11 cellular contexts compared by ENCODE assay signal in the genomic region with DNA sequence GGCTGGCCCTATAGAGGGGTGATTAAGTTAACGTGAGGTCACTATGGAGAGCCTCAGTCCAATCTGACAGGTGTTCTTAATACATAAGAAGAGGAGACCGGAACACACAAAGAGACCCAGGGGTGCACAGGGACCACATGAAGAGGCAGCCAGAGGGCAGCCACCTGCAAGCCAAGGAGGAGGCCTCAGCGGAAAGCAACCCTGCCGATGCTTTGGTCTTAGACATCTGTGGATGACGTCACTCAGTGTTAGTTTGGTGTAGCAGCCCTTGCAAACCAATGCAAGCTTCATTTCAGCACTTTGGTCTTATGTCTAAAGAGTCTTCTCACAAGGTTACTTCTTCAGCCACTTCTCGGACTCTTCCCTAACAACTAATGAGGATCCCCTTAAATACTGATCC. TPM values are rescaled to one million over a fixed set of nuclear protein-coding genes. Genes with fewer than 3 reads are reported as not detected.
DNase-seq lines count a peak whose midpoint lies in the region; ATAC-seq and TF ChIP-seq lines count a peak whose summit lies in the region.
"Had no signal": no experiment of that assay in that cellular context is flagged by ENCODE, and none has a peak within 500 bp of the region (broad histone marks: within the 10 kb centered on the region; RNA-seq: fewer than 3 reads in every experiment).

No MANE protein-coding gene starts in this region.

- CTCF ChIA-PET in PC-3 (lab: Charles Lee): no interaction called here

- POLR2A ChIA-PET in PC-3 (lab: Charles Lee; ENCODE audit: unreplicated experiment): no interaction called here

- H3K36me3 ChIP-seq in DND-41 (ENCODE audit: insufficient read depth, low read length) (no peaks in the 10 kb centered on the region), PC-3 (ENCODE audit: low read depth, low read length) (no peaks in the 10 kb centered on the region)

- no peak overlapping the region for H2AFZ ChIP-seq in DND-41 (ENCODE audit: low read depth, low read length)
- H2AFZ ChIP-seq in PC-3 (ENCODE audit: low read length): no peak overlapping the region

- no TSS peak for BruUV-seq in PC-3 (replicated peaks; lab: Mats Ljungman, UMichigan)

- H4K20me1 ChIP-seq in DND-41 (ENCODE audit: insufficient read depth, low read length) (no peaks in the 10 kb centered on the region), PC-3 (ENCODE audit: low read length) (no peaks in the 10 kb centered on the region)

- no peak overlapping the region for H3K9ac ChIP-seq in DND-41 (ENCODE audit: low read depth, low read length)
- H3K9ac ChIP-seq in PC-3 (ENCODE audit: low read length): no peak overlapping the region

- H3K27me3 ChIP-seq in DND-41 (ENCODE audit: insufficient read depth, low read length, poor library complexity) (no peaks in the 10 kb centered on the region), PC-3 (ENCODE audit: low read length) (no peaks in the 10 kb centered on the region)

- H3K4me2 ChIP-seq in DND-41 (ENCODE audit: insufficient read depth, low read length) (no peak overlapping the region), PC-3 (ENCODE audit: low read length) (no peak overlapping the region)

- no peak overlapping the region for H3K27ac ChIP-seq in DND-41 (ENCODE audit: low read length)
- H3K27ac ChIP-seq in PC-3 (ENCODE audit: low read length): no peak overlapping the region

- H3F3A ChIP-seq in PC-3 (ENCODE audit: low read length, unreplicated experiment): no peaks in the 10 kb centered on the region

- H3K4me1 ChIP-seq in DND-41 (ENCODE audit: insufficient read depth, low read length) (no peaks in the 10 kb centered on the region), PC-3 (ENCODE audit: insufficient read depth, low read length) (no peaks in the 10 kb centered on the region)

- intact Hi-C loops in PC-3 (cut with micrococcal nuclease): no loop called here

- TF ChIP-seq CTCF in DND-41 (IDR thresholded peaks at IDR 0.05; ENCODE audit: borderline replicate concordance, extremely low read depth, low read length, poor library complexity, severe bottlenecking) (no peak), PC-3 (conservative IDR thresholded peaks at IDR 0.05; ENCODE audit: low read depth, low read length) (no peak)

- ATAC-seq in DND-41 (ENCODE audit: insufficient read depth, low read depth): peak; percentile 44; the same call in 2 of the 3 replicates
- ATAC-seq in GM19043 (IDR thresholded peaks at IDR 0.05; ENCODE audit: low read depth, unreplicated experiment): peak; percentile 41
- peak; percentile 33 for ATAC-seq in HG02763 (IDR thresholded peaks at IDR 0.05; ENCODE audit: unreplicated experiment)
- no peak for ATAC-seq in PC-3

- H3K4me3 ChIP-seq in DND-41 (ENCODE audit: low read depth in 1 of 2, low read length in 2 of 2) (no peak overlapping the region), PC-3 (ENCODE audit: low read length) (no peak overlapping the region)

- H3K9me2 ChIP-seq in PC-3 (replicated peaks; ENCODE audit: low read length): no peaks in the 10 kb centered on the region

- DNase-seq in DND-41 (peak; percentile 22), NCI-H146 treated with DMSO at 0.1 percent for 48 hours (lab: John Stamatoyannopoulos, UW; ENCODE audit: unreplicated experiment) (peak; percentile 20), dedifferentiated amniotic fluid mesenchymal stem cell (ENCODE audit: extremely low spot score) (no peak), PC-3 (no peak), DMS79 treated with DMSO at 0.1 percent for 48 hours (lab: John Stamatoyannopoulos, UW) (no peak)
- DNase-seq in stimulated activated CD4-positive, alpha-beta T cell treated with anti-CD3 and anti-CD28 coated beads, Interleukin-1b, Interleukin-23, amount 100 ng/mL, for 48 hours: no peak
- DNase-seq: activated CD8-positive, alpha-beta memory T cell treated with anti-CD3 and anti-CD28 coated beads, Interleukin-2, amount 50 U/mL, for 48 hours; MM.1S; stimulated activated CD4-positive, alpha-beta T cell treated with anti-CD3 and anti-CD28 coated beads, Interleukin-12 subunit alpha, Interleukin-12 subunit beta, amount 100 ng/mL, for 4 hours had no signal

- H3K9me3 ChIP-seq in DND-41 (ENCODE audit: insufficient read depth, low read length, severe bottlenecking) (no peaks in the 10 kb centered on the region), PC-3 (ENCODE audit: low read length) (no peaks in the 10 kb centered on the region)

- no peaks in the 10 kb centered on the region for H3K79me2 ChIP-seq in DND-41 (ENCODE audit: insufficient read depth, low read length)
- no peaks in the 10 kb centered on the region for H3K79me2 ChIP-seq in PC-3 (ENCODE audit: low read length)

RNA-seq across cellular contexts. Expression of a gene that starts 47.6 kb away (rescaled TPM):
- total RNA-seq in PC-3 (2014; rRNA removed): 75.3 and 84.1 TPM in 2 replicates

Comparison
In these comparisons a context has a peak if more than half of its experiments do, and no peak if none do; other contexts are left out.
1. DNase-seq: peak in DND-41 (single experiment) and NCI-H146 treated with DMSO at 0.1 percent for 48 hours (single experiment); none in dedifferentiated amniotic fluid mesenchymal stem cell (single experiment), stimulated activated CD4-positive, alpha-beta T cell treated with anti-CD3 and anti-CD28 coated beads, Interleukin-1b, Interleukin-23, amount 100 ng/mL, for 48 hours (single experiment), PC-3 (single experiment) and DMS79 treated with DMSO at 0.1 percent for 48 hours (single experiment).